ENCODE assay signal across 18 cellular contexts in the genomic region with DNA sequence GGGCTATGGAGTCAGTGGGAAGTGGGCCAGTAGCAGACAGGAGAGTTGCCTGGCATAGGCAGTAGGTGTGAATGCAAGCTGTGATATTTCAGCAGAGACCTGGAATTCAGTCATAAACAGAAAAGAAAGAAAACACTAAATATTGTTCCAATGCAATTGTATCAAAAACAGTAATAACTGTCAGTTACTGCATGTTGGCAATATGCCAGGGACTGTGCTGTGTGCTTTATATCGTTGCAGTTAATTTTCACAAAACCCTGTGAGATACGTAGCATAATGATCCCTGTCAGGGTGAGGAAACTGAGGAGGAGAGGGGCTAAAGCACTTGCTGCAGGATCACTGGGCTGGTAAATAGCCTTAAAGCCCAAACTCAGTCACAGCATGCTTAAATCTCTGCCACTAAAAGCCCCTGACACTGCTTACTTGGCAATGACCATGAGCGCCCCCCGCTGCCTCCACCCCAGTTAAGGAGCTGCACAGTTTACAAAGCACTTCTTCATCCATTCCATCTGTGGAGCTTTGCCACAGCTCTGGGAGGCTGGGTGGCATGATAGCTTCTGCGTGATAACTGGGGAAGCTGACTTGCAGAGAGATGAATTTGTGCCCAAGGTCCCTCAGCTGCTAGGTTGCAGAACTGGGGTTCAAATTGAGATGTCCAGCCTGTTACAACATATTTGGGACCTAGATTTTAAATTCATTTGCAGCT. TPM values are rescaled to one million over a fixed set of nuclear protein-coding genes. Genes with fewer than 3 reads are reported as not detected.
DNase-seq lines count a peak whose midpoint lies in the region; ATAC-seq lines count a peak whose summit lies in the region.
"Had no signal": no experiment of that assay in that cellular context is flagged by ENCODE, and none has a peak within 500 bp of the region (broad histone marks: within the 10 kb centered on the region; RNA-seq: fewer than 3 reads in every experiment).

No MANE protein-coding gene starts in this region.

- CTCF ChIA-PET in activated CD8-positive, alpha-beta T cell treated with anti-CD3 and anti-CD28 coated beads, Interleukin-2, amount 10 ng/mL, durations not matched to agents 7 days and 5 days (lab: Charles Lee): no interaction called here

- H3K27me3 Mint-ChIP-seq in activated CD8-positive, alpha-beta T cell treated with anti-CD3 and anti-CD28 coated beads, Interleukin-2, amount 10 ng/mL, durations not matched to agents 7 days and 5 days (ENCODE audit: low read depth): peaks cover 46% of the 10 kb centered on the region

- no peaks in the 10 kb centered on the region for H3K9me3 Mint-ChIP-seq in activated CD8-positive, alpha-beta T cell treated with anti-CD3 and anti-CD28 coated beads, Interleukin-2, amount 10 ng/mL, durations not matched to agents 7 days and 5 days (ENCODE audit: insufficient read depth)
- H3K9me3 Mint-ChIP-seq: H9 had no signal

- POLR2A ChIA-PET in activated CD8-positive, alpha-beta T cell treated with anti-CD3 and anti-CD28 coated beads, Interleukin-2, amount 10 ng/mL, durations not matched to agents 7 days and 5 days (lab: Charles Lee): no interaction called here

- H3K4me3 Mint-ChIP-seq in activated CD8-positive, alpha-beta T cell treated with anti-CD3 and anti-CD28 coated beads, Interleukin-2, amount 10 ng/mL, durations not matched to agents 7 days and 5 days: no peak overlapping the region
- H3K4me3 Mint-ChIP-seq: H9 had no signal

- no peaks in the 10 kb centered on the region for H3K4me1 Mint-ChIP-seq in activated CD8-positive, alpha-beta T cell treated with anti-CD3 and anti-CD28 coated beads, Interleukin-2, amount 10 ng/mL, durations not matched to agents 7 days and 5 days (ENCODE audit: low read depth)

- H3K36me3 Mint-ChIP-seq in activated CD8-positive, alpha-beta T cell treated with anti-CD3 and anti-CD28 coated beads, Interleukin-2, amount 10 ng/mL, durations not matched to agents 7 days and 5 days (ENCODE audit: low read depth): no peaks in the 10 kb centered on the region

- no peak for ATAC-seq in activated CD8-positive, alpha-beta T cell treated with anti-CD3 and anti-CD28 coated beads, Interleukin-2, amount 10 ng/mL, durations not matched to agents 7 days and 5 days

- peak; percentile 8 for DNase-seq in DMS 273 (lab: John Stamatoyannopoulos, UW; ENCODE audit: unreplicated experiment)
- DNase-seq in DMS 273 treated with DMSO at 0.1 percent for 48 hours (lab: John Stamatoyannopoulos, UW): no peak
- DNase-seq in anterior cingulate cortex (lab: John Stamatoyannopoulos, UW): peak in 41 of 58 donors; percentile 20 to 75 (median 51)
- DNase-seq in inferior parietal cortex (ENCODE audit: extremely low spot score): peak; percentile 67
- DNase-seq in posterior cingulate gyrus: peak in 8 of 10 donors; percentile 46 to 93 (median 58)
- no peak for DNase-seq in activated CD8-positive, alpha-beta T cell treated with anti-CD3 and anti-CD28 coated beads, Interleukin-2, amount 10 ng/mL, durations not matched to agents 7 days and 5 days
- DNase-seq in activated CD8-positive, alpha-beta memory T cell treated with anti-CD3 and anti-CD28 coated beads, Interleukin-2, amount 50 U/mL, for 48 hours: no peak
- DNase-seq in HUDEP-2 (lab: John Stamatoyannopoulos, UW; ENCODE audit: unreplicated experiment in 76 of 76): no peak
- DNase-seq: H9, KG1, NCI-H1048, NCI-H1694 treated with DMSO at 0.1 percent for 48 hours, NCI-H2171 treated with DMSO at 0.1 percent for 48 hours, NCI-H82, SJCRH30 had no signal

- H3K27ac Mint-ChIP-seq in activated CD8-positive, alpha-beta T cell treated with anti-CD3 and anti-CD28 coated beads, Interleukin-2, amount 10 ng/mL, durations not matched to agents 7 days and 5 days: no peak overlapping the region
- H3K27ac Mint-ChIP-seq: H9 had no signal

- intact Hi-C loops in posterior cingulate gyrus (cut with DNase I): no loop called here

RNA-seq across cellular contexts. Expression of gene SLC6A1, which starts 4.0 kb away (rescaled TPM):
- total RNA-seq in activated CD8-positive, alpha-beta T cell treated with anti-CD3 and anti-CD28 coated beads, Interleukin-2, amount 10 ng/mL, durations not matched to agents 7 days and 5 days: not detected
- total RNA-seq: H9, HT1080, M059J, NCI-H460, SJCRH30 had no signal

Comparison
In these comparisons a context has a peak if more than half of its experiments do, and no peak if none do; other contexts are left out.
1. DNase-seq: peak in DMS 273 (single experiment), anterior cingulate cortex (41 of 58), inferior parietal cortex (single experiment) and posterior cingulate gyrus (8 of 10); none in DMS 273 treated with DMSO at 0.1 percent for 48 hours (single experiment), activated CD8-positive, alpha-beta T cell treated with anti-CD3 and anti-CD28 coated beads, Interleukin-2, amount 10 ng/mL, durations not matched to agents 7 days and 5 days (single experiment), activated CD8-positive, alpha-beta memory T cell treated with anti-CD3 and anti-CD28 coated beads, Interleukin-2, amount 50 U/mL, for 48 hours (single experiment) and HUDEP-2 (0 of 76).